In the genomic region with DNA sequence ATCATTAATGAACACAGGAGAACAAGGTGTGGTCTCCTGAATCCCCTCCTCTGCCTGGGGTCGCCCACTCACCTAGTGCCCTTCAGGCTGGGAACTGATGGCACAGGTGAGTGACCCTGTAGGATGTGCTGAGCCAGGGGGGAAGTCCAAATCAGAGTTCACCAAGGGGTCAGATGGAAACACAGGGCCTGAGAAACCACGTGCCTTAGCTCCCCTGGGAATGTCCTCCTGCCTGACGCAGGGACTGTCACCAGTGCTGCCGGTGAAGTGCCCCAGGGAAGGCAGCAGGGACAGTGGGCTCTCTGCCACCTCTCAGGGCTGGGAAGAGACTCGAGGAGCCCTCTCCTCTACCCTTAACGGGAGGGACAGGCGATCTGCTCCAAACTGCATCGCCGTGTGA, we compare ENCODE assay signal across 21 cellular contexts. TPM values are rescaled to one million over a fixed set of nuclear protein-coding genes. Genes with fewer than 3 reads are reported as not detected.
DNase-seq lines count a peak whose midpoint lies in the region; ATAC-seq, FAIRE-seq and TF ChIP-seq lines count a peak whose summit lies in the region.
"Had no signal": no experiment of that assay in that cellular context is flagged by ENCODE, and none has a peak within 500 bp of the region (broad histone marks: within the 10 kb centered on the region; RNA-seq: fewer than 3 reads in every experiment).

No MANE protein-coding gene starts in this region.

- H2BK12ac ChIP-seq in mesenchymal stem cell (ENCODE audit: low read length in 2 of 2): no peak overlapping the region

- no peak overlapping the region for H2BK15ac ChIP-seq in mesenchymal stem cell (ENCODE audit: low read depth, poor library complexity, severe bottlenecking)

- no peak overlapping the region for H3K14ac ChIP-seq in mesenchymal stem cell (ENCODE audit: low read length in 2 of 2)

- no peak for TF ChIP-seq CTCF in heart right ventricle (IDR thresholded peaks at IDR 0.05)
- no peak for TF ChIP-seq CTCF in right atrium auricular region (IDR thresholded peaks at IDR 0.05)
- no peak for TF ChIP-seq CTCF in GM12878 (IDR thresholded peaks at IDR 0.05 in 2 of 3, conservative IDR thresholded peaks at IDR 0.05 in 1 of 3; ENCODE audit: control insufficient read depth in 2 of 3, extremely low read depth in 1 of 3, insufficient read depth in 1 of 3, low read depth in 3 of 3, low read length in 3 of 3)

- intact Hi-C loops in heart right ventricle (cut with DNase I): no loop called here
- intact Hi-C loops in GM12878 (cut with micrococcal nuclease; ENCODE audit: unreplicated experiment): no loop called here

- H3K27ac ChIP-seq in heart right ventricle: peak overlapping the region in 3 of 10 donors; percentile 19 to 29 (median 28)
- no peak overlapping the region for H3K27ac ChIP-seq in right atrium auricular region
- H3K27ac ChIP-seq in GM12878 (ENCODE audit: control insufficient read depth, insufficient read depth): no peak overlapping the region
- no peak overlapping the region for H3K27ac ChIP-seq in mesenchymal stem cell (ENCODE audit: low read length, poor library complexity, severe bottlenecking)
- H3K27ac ChIP-seq: SJCRH30 had no signal

- no peak overlapping the region for H2AFZ ChIP-seq in GM12878 (ENCODE audit: control insufficient read depth, low read depth, low read length)
- H2AFZ ChIP-seq in mesenchymal stem cell (ENCODE audit: low read depth, low read length): no peak overlapping the region

- WGBS in heart right ventricle, 2 donors: 46 to 51% methylated on average over 9 of the region's 9 CpGs
- WGBS in GM12878 (ENCODE audit: insufficient coverage, insufficient replicate concordance, low lambda C conversion rate, missing lambda C conversion rate): 69% methylated on average over 9 of the region's 9 CpGs
- 92% methylated on average over 9 of the region's 9 CpGs for WGBS in mesenchymal stem cell

- no peaks in the 10 kb centered on the region for H4K20me1 ChIP-seq in GM12878 (ENCODE audit: control insufficient read depth, insufficient read depth)

- H3K18ac ChIP-seq in mesenchymal stem cell (ENCODE audit: low read depth in 1 of 2, low read length in 2 of 2): peak overlapping the region in 1 of 2 experiments; percentile 4

- CTCF ChIA-PET in GM12878 (lab: Yijun Ruan, JAX): no interaction called here

- H2BK120ac ChIP-seq in mesenchymal stem cell (ENCODE audit: low read depth, low read length): no peak overlapping the region

- DNase-seq in heart right ventricle (peak; percentile 42 to 47), right atrium auricular region (ENCODE audit: low spot score) (no peak), GM12878 (ENCODE audit: low read depth, low spot score) (no peak), left lobe of liver (ENCODE audit: low spot score) (peak; percentile 82), mesenchymal stem cell (no peak), putamen (ENCODE audit: low spot score) (no peak)
- DNase-seq: Caco-2; CD4-positive, alpha-beta T cell; DMS 273 treated with DMSO at 0.1 percent for 48 hours; DMS79 treated with DMSO at 0.1 percent for 48 hours; GOT3; NCI-H1105 treated with DMSO at 0.1 percent for 48 hours; NCI-H2029 treated with DMSO at 0.1 percent for 48 hours; NCI-H226; NCI-H510A treated with DMSO at 0.1 percent for 48 hours; NCI-H774; SJCRH30 had no signal

- in situ Hi-C loops in GM12878 (cut with MboI): no loop called here

- no peak for TF ChIP-seq POLR2A in GM12878 (IDR thresholded peaks at IDR 0.05; ENCODE audit: low read depth, low read length)

- FAIRE-seq in GM12878 (lab: Jason Lieb, UNC): no peak
- FAIRE-seq: HTR-8/SVneo had no signal

- peak in 7 of 8 donors; percentile 31 to 84 (median 72) for ATAC-seq in heart right ventricle
- ATAC-seq in GM12878: no peak; the same call in 2 of the 3 replicates
- peak; percentile 66 for ATAC-seq in left lobe of liver
- ATAC-seq in GM19452 (IDR thresholded peaks at IDR 0.05; ENCODE audit: unreplicated experiment): no peak
- ATAC-seq: HCT116, Panc1 had no signal

- H2BK5ac ChIP-seq in mesenchymal stem cell (ENCODE audit: low read depth, low read length, poor library complexity, severe bottlenecking): no peak overlapping the region

- RAD21 ChIA-PET in GM12878 (lab: Charles Lee; ENCODE audit: unreplicated experiment): no interaction called here

- H4K91ac ChIP-seq in mesenchymal stem cell (ENCODE audit: low read length): no peak overlapping the region

- TF ChIP-seq RAD21 in GM12878 (IDR thresholded peaks at IDR 0.05; ENCODE audit: insufficient read depth, low read depth, low read length): no peak

- no peak for TF ChIP-seq EP300 in GM12878 (IDR thresholded peaks at IDR 0.05; ENCODE audit: borderline replicate concordance in 1 of 2, control insufficient read depth in 1 of 2, low read depth in 2 of 2, low read length in 2 of 2)

- H2AK5ac ChIP-seq in mesenchymal stem cell (ENCODE audit: low read length, severe bottlenecking): no peak overlapping the region

- H3K4me2 ChIP-seq in GM12878 (ENCODE audit: control insufficient read depth, insufficient read depth) (no peak overlapping the region), mesenchymal stem cell (ENCODE audit: low read length, poor library complexity, severe bottlenecking) (no peak overlapping the region)

- POLR2A ChIA-PET in GM12878 (lab: Charles Lee): no interaction called here

- H3K27me3 ChIP-seq in heart right ventricle (no peaks in the 10 kb centered on the region), right atrium auricular region (no peaks in the 10 kb centered on the region), GM12878 (replicated peaks in 1 of 2; ENCODE audit: control insufficient read depth in 2 of 2, insufficient read depth in 2 of 2, low read length in 1 of 2) (no peaks in the 10 kb centered on the region), mesenchymal stem cell (ENCODE audit: control insufficient read depth in 1 of 2, insufficient read depth in 1 of 2, low read length in 2 of 2) (no peaks in the 10 kb centered on the region)
- H3K27me3 ChIP-seq: SJCRH30 had no signal

- SMC1A ChIA-PET in GM12878 (lab: Charles Lee; ENCODE audit: uncharacterized antibody, unreplicated experiment): no interaction called here

- no peaks in the 10 kb centered on the region for H3K79me1 ChIP-seq in mesenchymal stem cell (replicated peaks; ENCODE audit: low read length, poor library complexity, severe bottlenecking)

- H3K36me3 ChIP-seq in heart right ventricle: peaks cover 0 to 96% (median 47%) of the 10 kb centered on the region in 9 donors
- H3K36me3 ChIP-seq in right atrium auricular region: peaks cover 39% of the 10 kb centered on the region
- H3K36me3 ChIP-seq in GM12878 (ENCODE audit: control insufficient read depth in 2 of 2, insufficient read depth in 2 of 2, low read length in 1 of 2): peaks cover 5 to 13% of the 10 kb centered on the region in 2 experiments; a peak in 3 of 4 replicates
- peaks cover 76 to 93% of the 10 kb centered on the region in 2 experiments for H3K36me3 ChIP-seq in mesenchymal stem cell (ENCODE audit: control insufficient read depth in 1 of 2, insufficient read depth in 2 of 2, low read depth in 1 of 2, low read length in 2 of 2)
- H3K36me3 ChIP-seq: SJCRH30 had no signal

- H3K4me3 ChIP-seq in heart right ventricle: no peak overlapping the region
- no peak overlapping the region for H3K4me3 ChIP-seq in right atrium auricular region
- H3K4me3 ChIP-seq in GM12878: no peak overlapping the region
- H3K4me3 ChIP-seq in mesenchymal stem cell (ENCODE audit: insufficient read depth in 1 of 2, low read depth in 1 of 2, low read length in 2 of 2): no peak overlapping the region
- H3K4me3 ChIP-seq: SJCRH30 had no signal

- no peaks in the 10 kb centered on the region for H3K79me2 ChIP-seq in GM12878 (ENCODE audit: control insufficient read depth, insufficient read depth, low read length)

- no TSS peak for BruUV-seq in GM12878 (replicated peaks; lab: Mats Ljungman, UMichigan)

- no peak overlapping the region for H3K23ac ChIP-seq in mesenchymal stem cell (ENCODE audit: low read length in 2 of 2)

- H3K9me3 ChIP-seq in heart right ventricle (no peaks in the 10 kb centered on the region), right atrium auricular region (no peaks in the 10 kb centered on the region), GM12878 (replicated peaks; ENCODE audit: control insufficient read depth, insufficient read depth, low read length) (no peaks in the 10 kb centered on the region), mesenchymal stem cell (ENCODE audit: control insufficient read depth, low read length) (no peaks in the 10 kb centered on the region)
- H3K9me3 ChIP-seq: Caco-2, SJCRH30 had no signal

- H3K4ac ChIP-seq in mesenchymal stem cell (ENCODE audit: low read depth in 1 of 2, low read length in 2 of 2): no peak overlapping the region

- no peak overlapping the region for H3K9ac ChIP-seq in GM12878 (ENCODE audit: control insufficient read depth, insufficient read depth, low read length)
- H3K9ac ChIP-seq in mesenchymal stem cell (ENCODE audit: low read length): no peak overlapping the region

- no peak overlapping the region for H4K8ac ChIP-seq in mesenchymal stem cell (ENCODE audit: low read length)

- H3K4me1 ChIP-seq in heart right ventricle: peaks cover 0 to 14% (median 8%) of the 10 kb centered on the region in 9 donors
- H3K4me1 ChIP-seq in right atrium auricular region: peaks cover 0 to under 1% of the 10 kb centered on the region in 2 donors
- H3K4me1 ChIP-seq in GM12878 (ENCODE audit: control insufficient read depth, insufficient read depth, low read length): peaks cover 5% of the 10 kb centered on the region
- H3K4me1 ChIP-seq in mesenchymal stem cell (ENCODE audit: control insufficient read depth, insufficient read depth, low read depth, low read length): peaks cover 6% of the 10 kb centered on the region
- H3K4me1 ChIP-seq: Caco-2, SJCRH30 had no signal

RNA-seq across cellular contexts. Expression of a gene that starts 5.8 kb away (rescaled TPM):
- total RNA-seq in heart right ventricle (10 to 100 TPM in 9 of 10 donors, 1 to 10 TPM in 1; 9.0 to 18.8 (median 13.9) TPM), right atrium auricular region (1 to 10 TPM; 1.8 to 5.2 TPM), GM12878 (2014; rRNA removed) (8.1 and 9.2 TPM in 2 replicates), GM12878 (2014; rRNA removed; fragmentation: Illumina TruSeq; extraction: Trizol) (5.3 and 7.2 TPM in 2 replicates), GM12878 (2021) (9.5 and 11.3 TPM in 2 replicates), left lobe of liver (5.4 TPM)
- polyA plus RNA-seq in heart right ventricle (10 to 100 TPM in 1 of 2 donors, 1 to 10 TPM in 1; 3.1 to 31.2 TPM), GM12878 (2011; rRNA removed) (5.0 and 7.6 TPM in 2 replicates), GM12878 (2014; fragmentation: Illumina TruSeq; extraction: Trizol) (1.1 and 4.8 TPM in 2 replicates), GM12878 (2014; fragmentation: Nextera tagmentation; extraction: Ambion mirVana) (10 to 100 TPM; 10.8 to 11.8 TPM), GM12878 (2014; rRNA removed) (10.4 and 13.6 TPM in 2 replicates), GM12878 (2016; fragmentation: Nextera tagmentation; extraction: Ambion mirVana) (10 to 100 TPM; 14.2 to 15.8 TPM)
- 28.8 and 34.3 TPM in 2 replicates for total RNA-seq in GM12878 (2013; cell fraction: nucleolus; rRNA removed)
- polyA plus RNA-seq in GM12878 (2011; ENCODE audit: low read depth): 0.87 TPM
- 4.3 and 9.9 TPM in 2 replicates for polyA plus RNA-seq in GM12878 (2011; cell fraction: cytosol; rRNA removed)
- 37.1 and 47.3 TPM in 2 replicates for polyA plus RNA-seq in GM12878 (2011; cell fraction: nucleus; rRNA removed)
- polyA plus RNA-seq in GM12878 (2012): 5.0 and 5.5 TPM in 2 replicates
- 1.9 and 3.3 TPM in 2 replicates for polyA minus RNA-seq in GM12878 (2011; rRNA and poly(A)+ RNA removed)
- 1.5 and 1.8 TPM in 2 replicates for polyA minus RNA-seq in GM12878 (2011; cell fraction: cytosol; rRNA and poly(A)+ RNA removed)
- 3.4 and 5.2 TPM in 2 replicates for polyA minus RNA-seq in GM12878 (2011; cell fraction: nucleus; rRNA and poly(A)+ RNA removed)
- polyA plus RNA-seq in mesenchymal stem cell (2013, experiment 1 of 2): 4.8 TPM
- polyA plus RNA-seq in mesenchymal stem cell (2013, experiment 2 of 2): 5.4 TPM

RNA-seq across cellular contexts. Expression of a gene that starts 25.9 kb away (rescaled TPM):
- total RNA-seq in heart right ventricle: 10 to 100 TPM; 21.2 to 54.3 (median 33.4) TPM
- 10 to 100 TPM; 26.9 to 39.4 TPM for polyA plus RNA-seq in heart right ventricle
- 10 to 100 TPM; 26.9 to 43.6 TPM for total RNA-seq in right atrium auricular region
- total RNA-seq in GM12878 (2013; cell fraction: nucleolus; rRNA removed): 119 and 128 TPM in 2 replicates
- 44.5 and 50.8 TPM in 2 replicates for total RNA-seq in GM12878 (2014; rRNA removed)
- total RNA-seq in GM12878 (2014; rRNA removed; fragmentation: Illumina TruSeq; extraction: Trizol): 26.0 and 27.1 TPM in 2 replicates
- 63.9 and 71.5 TPM in 2 replicates for total RNA-seq in GM12878 (2021)
- 19.7 TPM for polyA plus RNA-seq in GM12878 (2011; ENCODE audit: low read depth)
- polyA plus RNA-seq in GM12878 (2011; rRNA removed): 36.7 and 58.7 TPM in 2 replicates
- 55.6 and 67.7 TPM in 2 replicates for polyA plus RNA-seq in GM12878 (2011; cell fraction: cytosol; rRNA removed)
- 252 and 294 TPM in 2 replicates for polyA plus RNA-seq in GM12878 (2011; cell fraction: nucleus; rRNA removed)
- polyA plus RNA-seq in GM12878 (2012): 53.6 and 53.9 TPM in 2 replicates
- 36.5 and 45.8 TPM in 2 replicates for polyA plus RNA-seq in GM12878 (2014; fragmentation: Illumina TruSeq; extraction: Trizol)
- polyA plus RNA-seq in GM12878 (2014; fragmentation: Nextera tagmentation; extraction: Ambion mirVana): 10 to 100 TPM; 27.9 to 35.8 TPM
- 59.3 and 65.2 TPM in 2 replicates for polyA plus RNA-seq in GM12878 (2014; rRNA removed)
- 100 to 1,000 TPM; 123 to 138 TPM for polyA plus RNA-seq in GM12878 (2016; fragmentation: Nextera tagmentation; extraction: Ambion mirVana)
- polyA minus RNA-seq in GM12878 (2011; rRNA and poly(A)+ RNA removed): 45.6 and 57.2 TPM in 2 replicates
- 21.9 and 23.4 TPM in 2 replicates for polyA minus RNA-seq in GM12878 (2011; cell fraction: cytosol; rRNA and poly(A)+ RNA removed)
- polyA minus RNA-seq in GM12878 (2011; cell fraction: nucleus; rRNA and poly(A)+ RNA removed): 68.9 and 118 TPM in 2 replicates
- total RNA-seq in left lobe of liver: 26.0 TPM
- 68.1 TPM for polyA plus RNA-seq in mesenchymal stem cell (2013, experiment 1 of 2)
- 67.1 TPM for polyA plus RNA-seq in mesenchymal stem cell (2013, experiment 2 of 2)

Comparison
In these comparisons a context has a peak if more than half of its experiments do, and no peak if none do; other contexts are left out.
1. DNase-seq: peak in heart right ventricle (2 of 2) and left lobe of liver (single experiment); none in right atrium auricular region (single experiment), GM12878 (single experiment), mesenchymal stem cell (single experiment) and putamen (single experiment).
2. ATAC-seq: peak in heart right ventricle (7 of 8) and left lobe of liver (single experiment); none in GM12878 (single experiment) and GM19452 (single experiment).